2 cellular contexts compared by ENCODE assay signal in genomic region chr3:54232618-54233017, GRCh38.
TF ChIP-seq lines count a peak whose summit lies in the region.

No MANE protein-coding gene starts in this region.

TF ChIP-seq in neural cell, 6 proteins besides CTCF, POLR2A, EP300 and RAD21 (continued from another document):
- TF ChIP-seq, protein P1, sequence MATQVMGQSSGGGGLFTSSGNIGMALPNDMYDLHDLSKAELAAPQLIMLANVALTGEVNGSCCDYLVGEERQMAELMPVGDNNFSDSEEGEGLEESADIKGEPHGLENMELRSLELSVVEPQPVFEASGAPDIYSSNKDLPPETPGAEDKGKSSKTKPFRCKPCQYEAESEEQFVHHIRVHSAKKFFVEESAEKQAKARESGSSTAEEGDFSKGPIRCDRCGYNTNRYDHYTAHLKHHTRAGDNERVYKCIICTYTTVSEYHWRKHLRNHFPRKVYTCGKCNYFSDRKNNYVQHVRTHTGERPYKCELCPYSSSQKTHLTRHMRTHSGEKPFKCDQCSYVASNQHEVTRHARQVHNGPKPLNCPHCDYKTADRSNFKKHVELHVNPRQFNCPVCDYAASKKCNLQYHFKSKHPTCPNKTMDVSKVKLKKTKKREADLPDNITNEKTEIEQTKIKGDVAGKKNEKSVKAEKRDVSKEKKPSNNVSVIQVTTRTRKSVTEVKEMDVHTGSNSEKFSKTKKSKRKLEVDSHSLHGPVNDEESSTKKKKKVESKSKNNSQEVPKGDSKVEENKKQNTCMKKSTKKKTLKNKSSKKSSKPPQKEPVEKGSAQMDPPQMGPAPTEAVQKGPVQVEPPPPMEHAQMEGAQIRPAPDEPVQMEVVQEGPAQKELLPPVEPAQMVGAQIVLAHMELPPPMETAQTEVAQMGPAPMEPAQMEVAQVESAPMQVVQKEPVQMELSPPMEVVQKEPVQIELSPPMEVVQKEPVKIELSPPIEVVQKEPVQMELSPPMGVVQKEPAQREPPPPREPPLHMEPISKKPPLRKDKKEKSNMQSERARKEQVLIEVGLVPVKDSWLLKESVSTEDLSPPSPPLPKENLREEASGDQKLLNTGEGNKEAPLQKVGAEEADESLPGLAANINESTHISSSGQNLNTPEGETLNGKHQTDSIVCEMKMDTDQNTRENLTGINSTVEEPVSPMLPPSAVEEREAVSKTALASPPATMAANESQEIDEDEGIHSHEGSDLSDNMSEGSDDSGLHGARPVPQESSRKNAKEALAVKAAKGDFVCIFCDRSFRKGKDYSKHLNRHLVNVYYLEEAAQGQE (IDR thresholded peaks at IDR 0.05; ENCODE audit: borderline replicate concordance), result no peak
- TF ChIP-seq SMC3 (conservative IDR thresholded peaks at IDR 0.05; ENCODE audit: poor library complexity) (no peak), TAF1 (IDR thresholded peaks at IDR 0.05; ENCODE audit: low read depth) (no peak)
TF ChIP-seq in neural cell: peak in this region for 0.

TF ChIP-seq in GM23338, 12 proteins besides CTCF, POLR2A, EP300 and RAD21 (continued from another document):
- TF ChIP-seq, protein P2, sequence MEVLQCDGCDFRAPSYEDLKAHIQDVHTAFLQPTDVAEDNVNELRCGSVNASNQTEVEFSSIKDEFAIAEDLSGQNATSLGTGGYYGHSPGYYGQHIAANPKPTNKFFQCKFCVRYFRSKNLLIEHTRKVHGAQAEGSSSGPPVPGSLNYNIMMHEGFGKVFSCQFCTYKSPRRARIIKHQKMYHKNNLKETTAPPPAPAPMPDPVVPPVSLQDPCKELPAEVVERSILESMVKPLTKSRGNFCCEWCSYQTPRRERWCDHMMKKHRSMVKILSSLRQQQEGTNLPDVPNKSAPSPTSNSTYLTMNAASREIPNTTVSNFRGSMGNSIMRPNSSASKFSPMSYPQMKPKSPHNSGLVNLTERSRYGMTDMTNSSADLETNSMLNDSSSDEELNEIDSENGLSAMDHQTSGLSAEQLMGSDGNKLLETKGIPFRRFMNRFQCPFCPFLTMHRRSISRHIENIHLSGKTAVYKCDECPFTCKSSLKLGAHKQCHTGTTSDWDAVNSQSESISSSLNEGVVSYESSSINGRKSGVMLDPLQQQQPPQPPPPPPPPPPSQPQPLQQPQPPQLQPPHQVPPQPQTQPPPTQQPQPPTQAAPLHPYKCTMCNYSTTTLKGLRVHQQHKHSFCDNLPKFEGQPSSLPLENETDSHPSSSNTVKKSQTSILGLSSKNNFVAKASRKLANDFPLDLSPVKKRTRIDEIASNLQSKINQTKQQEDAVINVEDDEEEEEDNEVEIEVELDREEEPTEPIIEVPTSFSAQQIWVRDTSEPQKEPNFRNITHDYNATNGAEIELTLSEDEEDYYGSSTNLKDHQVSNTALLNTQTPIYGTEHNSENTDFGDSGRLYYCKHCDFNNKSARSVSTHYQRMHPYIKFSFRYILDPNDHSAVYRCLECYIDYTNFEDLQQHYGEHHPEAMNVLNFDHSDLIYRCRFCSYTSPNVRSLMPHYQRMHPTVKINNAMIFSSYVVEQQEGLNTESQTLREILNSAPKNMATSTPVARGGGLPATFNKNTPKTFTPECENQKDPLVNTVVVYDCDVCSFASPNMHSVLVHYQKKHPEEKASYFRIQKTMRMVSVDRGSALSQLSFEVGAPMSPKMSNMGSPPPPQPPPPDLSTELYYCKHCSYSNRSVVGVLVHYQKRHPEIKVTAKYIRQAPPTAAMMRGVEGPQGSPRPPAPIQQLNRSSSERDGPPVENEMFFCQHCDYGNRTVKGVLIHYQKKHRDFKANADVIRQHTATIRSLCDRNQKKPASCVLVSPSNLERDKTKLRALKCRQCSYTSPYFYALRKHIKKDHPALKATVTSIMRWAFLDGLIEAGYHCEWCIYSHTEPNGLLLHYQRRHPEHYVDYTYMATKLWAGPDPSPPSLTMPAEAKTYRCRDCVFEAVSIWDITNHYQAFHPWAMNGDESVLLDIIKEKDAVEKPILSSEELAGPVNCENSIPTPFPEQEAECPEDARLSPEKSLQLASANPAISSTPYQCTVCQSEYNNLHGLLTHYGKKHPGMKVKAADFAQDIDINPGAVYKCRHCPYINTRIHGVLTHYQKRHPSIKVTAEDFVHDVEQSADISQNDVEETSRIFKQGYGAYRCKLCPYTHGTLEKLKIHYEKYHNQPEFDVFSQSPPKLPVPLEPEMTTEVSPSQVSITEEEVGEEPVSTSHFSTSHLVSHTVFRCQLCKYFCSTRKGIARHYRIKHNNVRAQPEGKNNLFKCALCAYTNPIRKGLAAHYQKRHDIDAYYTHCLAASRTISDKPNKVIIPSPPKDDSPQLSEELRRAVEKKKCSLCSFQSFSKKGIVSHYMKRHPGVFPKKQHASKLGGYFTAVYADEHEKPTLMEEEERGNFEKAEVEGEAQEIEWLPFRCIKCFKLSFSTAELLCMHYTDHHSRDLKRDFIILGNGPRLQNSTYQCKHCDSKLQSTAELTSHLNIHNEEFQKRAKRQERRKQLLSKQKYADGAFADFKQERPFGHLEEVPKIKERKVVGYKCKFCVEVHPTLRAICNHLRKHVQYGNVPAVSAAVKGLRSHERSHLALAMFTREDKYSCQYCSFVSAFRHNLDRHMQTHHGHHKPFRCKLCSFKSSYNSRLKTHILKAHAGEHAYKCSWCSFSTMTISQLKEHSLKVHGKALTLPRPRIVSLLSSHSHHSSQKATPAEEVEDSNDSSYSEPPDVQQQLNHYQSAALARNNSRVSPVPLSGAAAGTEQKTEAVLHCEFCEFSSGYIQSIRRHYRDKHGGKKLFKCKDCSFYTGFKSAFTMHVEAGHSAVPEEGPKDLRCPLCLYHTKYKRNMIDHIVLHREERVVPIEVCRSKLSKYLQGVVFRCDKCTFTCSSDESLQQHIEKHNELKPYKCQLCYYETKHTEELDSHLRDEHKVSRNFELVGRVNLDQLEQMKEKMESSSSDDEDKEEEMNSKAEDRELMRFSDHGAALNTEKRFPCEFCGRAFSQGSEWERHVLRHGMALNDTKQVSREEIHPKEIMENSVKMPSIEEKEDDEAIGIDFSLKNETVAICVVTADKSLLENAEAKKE (CRISPR knock-in tag; IDR thresholded peaks at IDR 0.05), result no peak
- TF ChIP-seq POLR2AphosphoS5 (IDR thresholded peaks at IDR 0.05; ENCODE audit: low read depth) (no peak), NANOG (IDR thresholded peaks at IDR 0.05; ENCODE audit: borderline replicate concordance) (no peak)
- TF ChIP-seq, protein P3, sequence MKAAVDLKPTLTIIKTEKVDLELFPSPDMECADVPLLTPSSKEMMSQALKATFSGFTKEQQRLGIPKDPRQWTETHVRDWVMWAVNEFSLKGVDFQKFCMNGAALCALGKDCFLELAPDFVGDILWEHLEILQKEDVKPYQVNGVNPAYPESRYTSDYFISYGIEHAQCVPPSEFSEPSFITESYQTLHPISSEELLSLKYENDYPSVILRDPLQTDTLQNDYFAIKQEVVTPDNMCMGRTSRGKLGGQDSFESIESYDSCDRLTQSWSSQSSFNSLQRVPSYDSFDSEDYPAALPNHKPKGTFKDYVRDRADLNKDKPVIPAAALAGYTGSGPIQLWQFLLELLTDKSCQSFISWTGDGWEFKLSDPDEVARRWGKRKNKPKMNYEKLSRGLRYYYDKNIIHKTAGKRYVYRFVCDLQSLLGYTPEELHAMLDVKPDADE (IDR thresholded peaks at IDR 0.05), result no peak
